ENCODE assay signal across 2 cellular contexts in genomic region chr5:141157901-141158300, GRCh38.
A peak's percentile ranks its signal among the peaks of the same experiment; 100 is the strongest.
DNase-seq lines count a peak whose midpoint lies in the region; ATAC-seq lines count a peak whose summit lies in the region.
"Not testable (repeated sequence)": the region's sequence is repeated elsewhere in the genome, so short reads cannot be mapped to it uniquely, and the experiment has no call there.

No MANE protein-coding gene starts in this region.

- peaks cover 41% of the 10 kb centered on the region for H3K27me3 Mint-ChIP-seq in central memory CD8-positive, alpha-beta T cell
- peaks cover 32 to 38% of the 10 kb centered on the region in 2 donors for H3K27me3 Mint-ChIP-seq in stimulated activated naive B cell treated with anti-CD40 and anti-IgM and Interleukin-4, amounts not matched to agents 10 μg/mL and 1 μg/mL and 100 μg/mL, for 72 hours

- not testable (repeated sequence) for H3K9me3 Mint-ChIP-seq in central memory CD8-positive, alpha-beta T cell
- peaks cover 12 to 14% of the 10 kb centered on the region in 2 donors for H3K9me3 Mint-ChIP-seq in stimulated activated naive B cell treated with anti-CD40 and anti-IgM and Interleukin-4, amounts not matched to agents 10 μg/mL and 1 μg/mL and 100 μg/mL, for 72 hours

- not testable (repeated sequence) for H3K4me1 Mint-ChIP-seq in central memory CD8-positive, alpha-beta T cell; stimulated activated naive B cell treated with anti-CD40 and anti-IgM and Interleukin-4, amounts not matched to agents 10 μg/mL and 1 μg/mL and 100 μg/mL, for 72 hours

- H3K27ac Mint-ChIP-seq in central memory CD8-positive, alpha-beta T cell (ENCODE audit: low read depth): peak overlapping the region; percentile 46
- peak overlapping the region; percentile 51 for H3K27ac Mint-ChIP-seq in stimulated activated naive B cell treated with anti-CD40 and anti-IgM and Interleukin-4, amounts not matched to agents 10 μg/mL and 1 μg/mL and 100 μg/mL, for 72 hours

- H3K36me3 Mint-ChIP-seq in central memory CD8-positive, alpha-beta T cell (ENCODE audit: insufficient read depth); stimulated activated naive B cell treated with anti-CD40 and anti-IgM and Interleukin-4, amounts not matched to agents 10 μg/mL and 1 μg/mL and 100 μg/mL, for 72 hours: not testable (repeated sequence)

- not testable (repeated sequence) for DNase-seq in central memory CD8-positive, alpha-beta T cell (ENCODE audit: low spot score in 2 of 2); stimulated activated naive B cell treated with anti-CD40 and anti-IgM and Interleukin-4, amounts not matched to agents 10 μg/mL and 1 μg/mL and 100 μg/mL, for 72 hours

- ATAC-seq in central memory CD8-positive, alpha-beta T cell (replicated peaks; ENCODE audit: extremely low read depth, poor library complexity, severe bottlenecking); stimulated activated naive B cell treated with anti-CD40 and anti-IgM and Interleukin-4, amounts not matched to agents 10 μg/mL and 1 μg/mL and 100 μg/mL, for 72 hours (replicated peaks): not testable (repeated sequence)

- H3K4me3 Mint-ChIP-seq in central memory CD8-positive, alpha-beta T cell; stimulated activated naive B cell treated with anti-CD40 and anti-IgM and Interleukin-4, amounts not matched to agents 10 μg/mL and 1 μg/mL and 100 μg/mL, for 72 hours: not testable (repeated sequence)
